Comparison of ENCODE assay signal across 18 cellular contexts in the genomic region with DNA sequence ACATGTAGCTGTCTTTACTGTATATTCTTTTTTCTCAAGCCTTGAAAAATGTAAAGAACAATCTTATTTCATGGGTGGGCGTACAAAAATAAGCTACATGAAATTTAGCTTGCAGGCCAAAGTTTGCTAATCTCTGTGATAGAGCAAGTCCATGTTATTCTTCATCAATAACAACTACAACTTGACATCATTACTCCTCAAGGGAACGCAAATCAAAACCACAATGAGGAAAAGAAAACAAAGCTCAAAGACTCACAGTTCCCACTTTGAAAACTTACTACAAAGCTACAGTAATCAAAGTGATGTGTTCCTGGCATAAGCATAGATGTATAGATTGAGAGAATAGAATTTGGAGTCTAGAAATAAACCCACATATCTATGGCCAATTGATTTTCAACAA.
DNase-seq lines count a peak whose midpoint lies in the region; ATAC-seq and TF ChIP-seq lines count a peak whose summit lies in the region.
"Had no signal": no experiment of that assay in that cellular context is flagged by ENCODE, and none has a peak within 500 bp of the region (broad histone marks: within the 10 kb centered on the region; RNA-seq: fewer than 3 reads in every experiment).

No MANE protein-coding gene starts in this region.

- no peak for DNase-seq in activated CD8-positive, alpha-beta T cell treated with anti-CD3 and anti-CD28 coated beads for 36 hours
- no peak for DNase-seq in activated CD8-positive, alpha-beta T cell treated with anti-CD3 and anti-CD28 coated beads, Interleukin-2, amount 10 ng/mL, durations not matched to agents 7 days and 5 days
- DNase-seq in chondrocyte (ENCODE audit: low spot score) (no peak), naive B cell (no peak), SIG-M5 (lab: John Stamatoyannopoulos, UW) (no peak), NCI-H1105 (lab: John Stamatoyannopoulos, UW) (no peak)
- DNase-seq: 8988T, COR-L47, DMS153, H7, MM.1S, NCI-H1930, NCI-H510A treated with DMSO at 0.1 percent for 48 hours had no signal

- H3K4me1 Mint-ChIP-seq in activated CD8-positive, alpha-beta T cell treated with anti-CD3 and anti-CD28 coated beads for 36 hours (ENCODE audit: low read depth) = peaks cover 38% of the 10 kb centered on the region
- H3K4me1 Mint-ChIP-seq in activated CD8-positive, alpha-beta T cell treated with anti-CD3 and anti-CD28 coated beads, Interleukin-2, amount 10 ng/mL, durations not matched to agents 7 days and 5 days (ENCODE audit: low read depth) = peaks cover 12% of the 10 kb centered on the region
- H3K4me1 Mint-ChIP-seq in chondrocyte (ENCODE audit: low read depth) (peaks cover 80% of the 10 kb centered on the region), naive B cell (peaks cover 15 to 27% (median 17%) of the 10 kb centered on the region in 3 donors)

- POLR2A ChIA-PET in activated CD8-positive, alpha-beta T cell treated with anti-CD3 and anti-CD28 coated beads for 36 hours (lab: Charles Lee) = interaction anchor here (0.6 to 3.2 kb wide), 3 partner anchors 12 to 27 kb away, joined by 3 to 9 read pairs (median 3); no protein-coding TSS in a partner anchor
- POLR2A ChIA-PET in activated CD8-positive, alpha-beta T cell treated with anti-CD3 and anti-CD28 coated beads, Interleukin-2, amount 10 ng/mL, durations not matched to agents 7 days and 5 days (lab: Charles Lee) = interaction anchor here (0.7 kb wide), 1 partner anchor 1994 kb away, joined by 4 read pairs; a partner anchor contains a TSS

- ATAC-seq in activated CD8-positive, alpha-beta T cell treated with anti-CD3 and anti-CD28 coated beads for 36 hours = no peak
- ATAC-seq in activated CD8-positive, alpha-beta T cell treated with anti-CD3 and anti-CD28 coated beads, Interleukin-2, amount 10 ng/mL, durations not matched to agents 7 days and 5 days = no peak
- ATAC-seq in naive B cell (ENCODE audit: low read depth in 2 of 2) (peak in 1 of 2 donors; percentile 37), GM19397 (IDR thresholded peaks at IDR 0.05; ENCODE audit: unreplicated experiment) (no peak), HG02588 (IDR thresholded peaks at IDR 0.05; ENCODE audit: unreplicated experiment) (no peak)
- ATAC-seq: HepG2, Panc1, Right ventricle myocardium inferior had no signal

- peaks cover 16% of the 10 kb centered on the region for H3K36me3 Mint-ChIP-seq in activated CD8-positive, alpha-beta T cell treated with anti-CD3 and anti-CD28 coated beads for 36 hours (ENCODE audit: low read depth)
- peaks cover 7% of the 10 kb centered on the region for H3K36me3 Mint-ChIP-seq in activated CD8-positive, alpha-beta T cell treated with anti-CD3 and anti-CD28 coated beads, Interleukin-2, amount 10 ng/mL, durations not matched to agents 7 days and 5 days (ENCODE audit: low read depth)
- H3K36me3 Mint-ChIP-seq in chondrocyte (ENCODE audit: low read depth) = peaks cover 6% of the 10 kb centered on the region
- H3K36me3 Mint-ChIP-seq in naive B cell = peaks cover 14 to 18% of the 10 kb centered on the region in 2 donors

- H3K27ac Mint-ChIP-seq in activated CD8-positive, alpha-beta T cell treated with anti-CD3 and anti-CD28 coated beads for 36 hours = peak overlapping the region; percentile 28
- no peak overlapping the region for H3K27ac Mint-ChIP-seq in activated CD8-positive, alpha-beta T cell treated with anti-CD3 and anti-CD28 coated beads, Interleukin-2, amount 10 ng/mL, durations not matched to agents 7 days and 5 days
- H3K27ac Mint-ChIP-seq in chondrocyte (ENCODE audit: unreplicated experiment) = peak overlapping the region; percentile 47
- H3K27ac Mint-ChIP-seq in naive B cell = peak overlapping the region in 4 of 6 donors; percentile 7 to 88 (median 52)

- intact Hi-C loops in activated CD8-positive, alpha-beta T cell treated with anti-CD3 and anti-CD28 coated beads for 36 hours (cut with micrococcal nuclease) = no loop called here

- CTCF ChIA-PET in activated CD8-positive, alpha-beta T cell treated with anti-CD3 and anti-CD28 coated beads for 36 hours (lab: Charles Lee) = interaction anchor here (0.7 to 1.6 kb wide), 5 partner anchors 8 to 112 kb away, joined by 3 to 6 read pairs (median 3); no protein-coding TSS in a partner anchor
- CTCF ChIA-PET in activated CD8-positive, alpha-beta T cell treated with anti-CD3 and anti-CD28 coated beads, Interleukin-2, amount 10 ng/mL, durations not matched to agents 7 days and 5 days (lab: Charles Lee) = interaction anchor here (1.3 to 1.5 kb wide), 3 partner anchors 23 to 111 kb away, joined by 5 to 6 read pairs (median 6); no protein-coding TSS in a partner anchor

- H3K9me3 Mint-ChIP-seq in activated CD8-positive, alpha-beta T cell treated with anti-CD3 and anti-CD28 coated beads for 36 hours = peaks cover 3% of the 10 kb centered on the region
- H3K9me3 Mint-ChIP-seq in activated CD8-positive, alpha-beta T cell treated with anti-CD3 and anti-CD28 coated beads, Interleukin-2, amount 10 ng/mL, durations not matched to agents 7 days and 5 days (ENCODE audit: insufficient read depth) = no peaks in the 10 kb centered on the region
- peaks cover 3% of the 10 kb centered on the region for H3K9me3 Mint-ChIP-seq in chondrocyte (ENCODE audit: low read depth)
- no peaks in the 10 kb centered on the region for H3K9me3 Mint-ChIP-seq in naive B cell

- TF ChIP-seq CTCF in activated CD8-positive, alpha-beta T cell treated with anti-CD3 and anti-CD28 coated beads for 36 hours (IDR thresholded peaks at IDR 0.05) = no peak
- TF ChIP-seq CTCF in chondrocyte (IDR thresholded peaks at IDR 0.05) = no peak

- no peaks in the 10 kb centered on the region for H3K27me3 Mint-ChIP-seq in activated CD8-positive, alpha-beta T cell treated with anti-CD3 and anti-CD28 coated beads for 36 hours
- no peaks in the 10 kb centered on the region for H3K27me3 Mint-ChIP-seq in activated CD8-positive, alpha-beta T cell treated with anti-CD3 and anti-CD28 coated beads, Interleukin-2, amount 10 ng/mL, durations not matched to agents 7 days and 5 days (ENCODE audit: low read depth)
- H3K27me3 Mint-ChIP-seq in chondrocyte (ENCODE audit: low read depth) = no peaks in the 10 kb centered on the region
- no peaks in the 10 kb centered on the region for H3K27me3 Mint-ChIP-seq in naive B cell

- no peak overlapping the region for H3K4me3 Mint-ChIP-seq in activated CD8-positive, alpha-beta T cell treated with anti-CD3 and anti-CD28 coated beads for 36 hours
- no peak overlapping the region for H3K4me3 Mint-ChIP-seq in activated CD8-positive, alpha-beta T cell treated with anti-CD3 and anti-CD28 coated beads, Interleukin-2, amount 10 ng/mL, durations not matched to agents 7 days and 5 days
- H3K4me3 Mint-ChIP-seq in chondrocyte (ENCODE audit: unreplicated experiment) (no peak overlapping the region), naive B cell (no peak overlapping the region)
